In the genomic region with DNA sequence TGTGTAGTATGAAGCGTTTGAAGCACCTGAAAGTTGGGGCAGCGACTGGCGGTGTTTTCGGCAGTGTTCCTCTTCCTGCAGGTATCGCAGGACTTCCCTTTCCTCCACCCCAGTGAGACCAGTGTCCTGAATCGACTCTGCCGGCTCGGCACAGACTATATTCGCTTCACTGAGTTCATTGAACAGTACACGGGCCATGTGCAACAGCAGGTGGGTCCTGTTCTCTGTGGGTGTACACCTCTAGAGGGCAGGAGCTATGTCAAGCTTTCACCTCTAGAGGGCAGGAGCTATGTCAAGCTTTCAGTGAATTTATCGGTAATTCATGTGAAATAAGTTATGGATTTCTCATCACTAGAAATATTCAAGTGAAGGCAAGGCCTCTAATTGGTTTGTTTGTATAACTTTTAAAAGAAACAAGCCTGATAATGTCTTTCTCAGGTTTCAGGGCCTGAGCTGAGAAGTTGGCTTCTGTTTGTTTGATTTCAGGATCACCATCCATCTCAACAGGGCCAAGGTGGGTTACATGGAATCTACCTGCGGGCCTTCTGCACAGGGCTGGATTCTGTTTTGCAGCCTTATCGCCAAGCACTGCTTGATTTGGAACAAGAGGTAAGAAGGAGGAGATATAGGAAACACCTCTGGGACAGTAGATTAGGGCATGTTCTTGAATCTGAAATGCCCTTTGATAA, we compare ENCODE assay signal across 8 cellular contexts. TPM values are rescaled to one million over a fixed set of nuclear protein-coding genes. Genes with fewer than 3 reads are reported as not detected.
A peak's percentile ranks its signal among the peaks of the same experiment; 100 is the strongest.
DNase-seq lines count a peak whose midpoint lies in the region; ATAC-seq and TF ChIP-seq lines count a peak whose summit lies in the region.

No MANE protein-coding gene starts in this region.

- peak overlapping the region; percentile 21 for H3K4me3 Mint-ChIP-seq in memory B cell

- peak overlapping the region; percentile 35 for H3K27ac Mint-ChIP-seq in memory B cell

- peaks cover 19% of the 10 kb centered on the region for H3K4me1 Mint-ChIP-seq in memory B cell

- intact Hi-C loops in uterus (cut with DNase I; ENCODE audit: low total_unique reads): no loop called here

- H3K36me3 Mint-ChIP-seq in memory B cell: peaks cover 17% of the 10 kb centered on the region

- no peaks in the 10 kb centered on the region for H3K9me3 Mint-ChIP-seq in memory B cell

- H3K4me3 ChIP-seq in RWPE2 (ENCODE audit: severe bottlenecking): no peak overlapping the region
- H3K4me3 ChIP-seq in brain microvascular endothelial cell (ENCODE audit: low read depth, low read length): no peak overlapping the region
- no peak overlapping the region for H3K4me3 ChIP-seq in uterus

- peaks cover 13% of the 10 kb centered on the region for H3K4me1 ChIP-seq in RWPE2 (ENCODE audit: insufficient read depth, poor library complexity, severe bottlenecking)
- no peaks in the 10 kb centered on the region for H3K4me1 ChIP-seq in uterus

- no peaks in the 10 kb centered on the region for H3K27me3 Mint-ChIP-seq in memory B cell

- no peak for TF ChIP-seq POLR2A in uterus (IDR thresholded peaks at IDR 0.05)

- peak; percentile 51 for ATAC-seq in GM19463 (IDR thresholded peaks at IDR 0.05; ENCODE audit: unreplicated experiment)
- ATAC-seq in RWPE2 (ENCODE audit: low read depth): peak; percentile 46; the same call in 2 of the 3 replicates
- ATAC-seq in memory B cell (ENCODE audit: low read depth): peak; percentile 83

- H3K27ac ChIP-seq in RWPE2 (ENCODE audit: poor library complexity, severe bottlenecking) (no peak overlapping the region), brain microvascular endothelial cell (no peak overlapping the region), uterus (no peak overlapping the region)

- TF ChIP-seq CTCF in RWPE2 (IDR thresholded peaks at IDR 0.05; ENCODE audit: poor library complexity, severe bottlenecking) (peak; percentile 97), brain microvascular endothelial cell (IDR thresholded peaks at IDR 0.05; ENCODE audit: low read depth, low read length, missing control alignments) (peak; percentile 86), uterus (IDR thresholded peaks at IDR 0.05) (peak; percentile 16 to 57 (median 22))

- peak; percentile 13 for DNase-seq in CD1c-positive myeloid dendritic cell (ENCODE audit: extremely low spot score)
- DNase-seq in RWPE2 (ENCODE audit: low spot score): no peak
- peak; percentile 48 for DNase-seq in brain microvascular endothelial cell
- DNase-seq in memory B cell (ENCODE audit: low spot score in 2 of 2): peak; percentile 22 to 30
- DNase-seq in uterus: no peak
- DNase-seq in mesenteric fat pad (ENCODE audit: low spot score): no peak
- no peak for DNase-seq in amygdala (lab: John Stamatoyannopoulos, UW)

- in situ Hi-C loops in brain microvascular endothelial cell (cut with HindIII; ENCODE audit: low pct_ligation_motif_present, low sequenced_read_pairs): no loop called here

- H3K36me3 ChIP-seq in RWPE2 (ENCODE audit: low read depth) (peaks cover 75% of the 10 kb centered on the region), brain microvascular endothelial cell (replicated peaks) (no peaks in the 10 kb centered on the region), uterus (no peaks in the 10 kb centered on the region)

- no peaks in the 10 kb centered on the region for H3K27me3 ChIP-seq in RWPE2 (ENCODE audit: insufficient read depth, poor library complexity, severe bottlenecking)
- no peaks in the 10 kb centered on the region for H3K27me3 ChIP-seq in brain microvascular endothelial cell (replicated peaks)
- no peaks in the 10 kb centered on the region for H3K27me3 ChIP-seq in uterus

- H3K9me3 ChIP-seq in RWPE2 (ENCODE audit: severe bottlenecking): no peaks in the 10 kb centered on the region
- H3K9me3 ChIP-seq in uterus: no peaks in the 10 kb centered on the region

RNA-seq across cellular contexts. Expression of gene TUBGCP4, which starts 5.3 kb away (rescaled TPM):
- total RNA-seq in uterus: 10 to 100 TPM in 2 of 4 donors, 1 to 10 TPM in 2; 6.9 to 21.2 (median 14.5) TPM
- 13.5 TPM for total RNA-seq in mesenteric fat pad

RNA-seq across cellular contexts. Expression of gene ZSCAN29, which starts 5.3 kb away (rescaled TPM):
- total RNA-seq in uterus (10 to 100 TPM in 3 of 4 donors, 1 to 10 TPM in 1; 5.4 to 39.3 (median 20.5) TPM), mesenteric fat pad (24.3 TPM)

RNA-seq across cellular contexts. Expression of gene LCMT2, which starts 45.8 kb away (rescaled TPM):
- total RNA-seq in uterus (10 to 100 TPM in 3 of 4 donors, 1 to 10 TPM in 1; 9.5 to 28.2 (median 12.3) TPM), mesenteric fat pad (9.5 TPM)

Comparison
In these comparisons a context has a peak if more than half of its experiments do, and no peak if none do; other contexts are left out.
1. DNase-seq: peak in CD1c-positive myeloid dendritic cell (single experiment), brain microvascular endothelial cell (single experiment) and memory B cell (2 of 2); none in RWPE2 (single experiment), uterus (0 of 2), mesenteric fat pad (single experiment) and amygdala (0 of 56).
2. CTCF ChIP-seq: peak in every context shown above with its lines; median percentile 97 in RWPE2; 86 in brain microvascular endothelial cell; 22 in uterus.
3. Peak in every context shown above with its lines, with median percentiles within 50 percentile points of each other: ATAC-seq.